In genomic region chr2:138382672-138383071, GRCh38 we compare ENCODE assay signal across 8 cellular contexts.
"Had no signal": no experiment of that assay in that cellular context is flagged by ENCODE, and none has a peak within 500 bp of the region (broad histone marks: within the 10 kb centered on the region; RNA-seq: fewer than 3 reads in every experiment).

No MANE protein-coding gene starts in this region.

- H3K27ac ChIP-seq: GM23248, HL-60 had no signal

- H3K36me3 ChIP-seq: HAP-1 had no signal

- H3K4me3 ChIP-seq: GM23248, HAP-1, K562 had no signal

- H3K9me3 ChIP-seq: HAP-1 had no signal

- H3K4me1 ChIP-seq: HAP-1 had no signal

- DNase-seq: GM23248, GOT3, H7, IMR-90, KG1 had no signal

- FAIRE-seq: K562 had no signal

- H3K9ac ChIP-seq: GM23248 had no signal

- H2AFZ ChIP-seq: GM23248 had no signal
